Comparison of ENCODE assay signal across 8 cellular contexts in genomic region chr12:124916370-124917134, GRCh38. TPM values are rescaled to one million over a fixed set of nuclear protein-coding genes. Genes with fewer than 3 reads are reported as not detected.
A peak's percentile ranks its signal among the peaks of the same experiment; 100 is the strongest.
DNase-seq lines count a peak whose midpoint lies in the region; ATAC-seq lines count a peak whose summit lies in the region.

No MANE protein-coding gene starts in this region.

- H3K27ac Mint-ChIP-seq in activated T-helper 2 cell treated with anti-CD3 and anti-CD28 coated beads, Interferon-gamma antibody, Interleukin-2, Interleukin-4, amounts not matched to agents 10 μg/mL and 5 μg/mL and 100 μg/mL, durations not matched to agents 14 hours and 24 hours and 36 hours, result peak overlapping the region; percentile 98

- peaks cover 64% of the 10 kb centered on the region for H3K4me1 Mint-ChIP-seq in activated T-helper 2 cell treated with anti-CD3 and anti-CD28 coated beads, Interferon-gamma antibody, Interleukin-2, Interleukin-4, amounts not matched to agents 10 μg/mL and 5 μg/mL and 100 μg/mL, durations not matched to agents 14 hours and 24 hours and 36 hours (ENCODE audit: low read depth)

- no peaks in the 10 kb centered on the region for H3K27me3 Mint-ChIP-seq in activated T-helper 2 cell treated with anti-CD3 and anti-CD28 coated beads, Interferon-gamma antibody, Interleukin-2, Interleukin-4, amounts not matched to agents 10 μg/mL and 5 μg/mL and 100 μg/mL, durations not matched to agents 14 hours and 24 hours and 36 hours (ENCODE audit: low read depth)

- ATAC-seq in HG03108 (IDR thresholded peaks at IDR 0.05; ENCODE audit: unreplicated experiment), result no peak

- H3K9me3 Mint-ChIP-seq in activated T-helper 2 cell treated with anti-CD3 and anti-CD28 coated beads, Interferon-gamma antibody, Interleukin-2, Interleukin-4, amounts not matched to agents 10 μg/mL and 5 μg/mL and 100 μg/mL, durations not matched to agents 14 hours and 24 hours and 36 hours, result no peaks in the 10 kb centered on the region

- peak overlapping the region; percentile 86 for H3K4me3 Mint-ChIP-seq in activated T-helper 2 cell treated with anti-CD3 and anti-CD28 coated beads, Interferon-gamma antibody, Interleukin-2, Interleukin-4, amounts not matched to agents 10 μg/mL and 5 μg/mL and 100 μg/mL, durations not matched to agents 14 hours and 24 hours and 36 hours (ENCODE audit: low read depth)

- intact Hi-C loops in activated T-helper 2 cell treated with anti-CD3 and anti-CD28 coated beads, Interferon-gamma antibody, Interleukin-2, Interleukin-4, amounts not matched to agents 10 μg/mL and 5 μg/mL and 100 μg/mL, durations not matched to agents 14 hours and 24 hours and 36 hours (cut with micrococcal nuclease), result loop anchor here (1.0 to 5.0 kb wide), 3 partner anchors 11 to 449 kb away; no protein-coding TSS in a partner anchor

- peak; percentile 70 for DNase-seq in stimulated activated CD4-positive, alpha-beta T cell treated with anti-CD3 and anti-CD28 coated beads, Interleukin-15, amount 100 ng/mL, for 24 hours
- no peak for DNase-seq in stimulated activated CD4-positive, alpha-beta T cell treated with anti-CD3 and anti-CD28 coated beads, Interleukin-12 subunit alpha, Interleukin-12 subunit beta, amount 100 ng/mL, for 4 hours
- DNase-seq in activated T-helper 2 cell treated with anti-CD3 and anti-CD28 coated beads, Interferon-gamma antibody, Interleukin-2, Interleukin-4, amounts not matched to agents 10 μg/mL and 5 μg/mL and 100 μg/mL, durations not matched to agents 14 hours and 24 hours and 36 hours (ENCODE audit: low spot score), result no peak
- DNase-seq in glomerular visceral epithelial cell (ENCODE audit: extremely low spot score), result peak; percentile 73
- peak; percentile 94 for DNase-seq in pons (ENCODE audit: low spot score)
- DNase-seq in GM19238 (ENCODE audit: insufficient read length, low spot score), result no peak
- no peak for DNase-seq in DMS53 (lab: John Stamatoyannopoulos, UW)

- peaks cover 27% of the 10 kb centered on the region for H3K36me3 Mint-ChIP-seq in activated T-helper 2 cell treated with anti-CD3 and anti-CD28 coated beads, Interferon-gamma antibody, Interleukin-2, Interleukin-4, amounts not matched to agents 10 μg/mL and 5 μg/mL and 100 μg/mL, durations not matched to agents 14 hours and 24 hours and 36 hours (ENCODE audit: low read depth)

RNA-seq across cellular contexts. Expression of gene UBC, which starts 2.1 kb away (rescaled TPM):
- total RNA-seq in activated T-helper 2 cell treated with anti-CD3 and anti-CD28 coated beads, Interferon-gamma antibody, Interleukin-2, Interleukin-4, amounts not matched to agents 10 μg/mL and 5 μg/mL and 100 μg/mL, durations not matched to agents 14 hours and 24 hours and 36 hours, result 831 and 874 TPM in 2 replicates

RNA-seq across cellular contexts. Expression of gene SCARB1, which starts 52.9 kb away (rescaled TPM):
- total RNA-seq in activated T-helper 2 cell treated with anti-CD3 and anti-CD28 coated beads, Interferon-gamma antibody, Interleukin-2, Interleukin-4, amounts not matched to agents 10 μg/mL and 5 μg/mL and 100 μg/mL, durations not matched to agents 14 hours and 24 hours and 36 hours, result 25.8 and 27.1 TPM in 2 replicates

Comparison
In these comparisons a context has a peak if more than half of its experiments do, and no peak if none do; other contexts are left out.
1. DNase-seq: peak in stimulated activated CD4-positive, alpha-beta T cell treated with anti-CD3 and anti-CD28 coated beads, Interleukin-15, amount 100 ng/mL, for 24 hours (single experiment), glomerular visceral epithelial cell (single experiment) and pons (single experiment); none in stimulated activated CD4-positive, alpha-beta T cell treated with anti-CD3 and anti-CD28 coated beads, Interleukin-12 subunit alpha, Interleukin-12 subunit beta, amount 100 ng/mL, for 4 hours (single experiment), activated T-helper 2 cell treated with anti-CD3 and anti-CD28 coated beads, Interferon-gamma antibody, Interleukin-2, Interleukin-4, amounts not matched to agents 10 μg/mL and 5 μg/mL and 100 μg/mL, durations not matched to agents 14 hours and 24 hours and 36 hours (single experiment), GM19238 (single experiment) and DMS53 (single experiment).